Comparison of ENCODE assay signal across 20 cellular contexts in genomic region chr11:36018967-36019596, GRCh38.
DNase-seq lines count a peak whose midpoint lies in the region; TF ChIP-seq lines count a peak whose summit lies in the region.
"Had no signal": no experiment of that assay in that cellular context is flagged by ENCODE, and none has a peak within 500 bp of the region (broad histone marks: within the 10 kb centered on the region; RNA-seq: fewer than 3 reads in every experiment).

No MANE protein-coding gene starts in this region.

- TF ChIP-seq RAD21 in SK-N-SH (IDR thresholded peaks at IDR 0.05; ENCODE audit: low read length) = peak; percentile 38

- H2AFZ ChIP-seq in SK-N-SH (ENCODE audit: low read depth) = no peak overlapping the region

- POLR2A ChIA-PET in SK-N-SH (lab: Yijun Ruan, JAX) = interaction anchor here (0.7 kb wide), 1 partner anchor 192 kb away, joined by 3 read pairs; no protein-coding TSS in a partner anchor

- H3K27me3 Mint-ChIP-seq in progenitor cell of endocrine pancreas = no peaks in the 10 kb centered on the region

- H3K27ac Mint-ChIP-seq in progenitor cell of endocrine pancreas = no peak overlapping the region
- H3K27ac Mint-ChIP-seq: stimulated activated effector memory CD8-positive, alpha-beta T cell treated with anti-CD3 and anti-CD28 coated beads, Interleukin-12 subunit alpha, Interleukin-12 subunit beta, amount 100 ng/mL, for 72 hours had no signal

- no peaks in the 10 kb centered on the region for H3F3A ChIP-seq in SK-N-SH (replicated peaks; ENCODE audit: insufficient read depth)

- H3K9me2 ChIP-seq in SK-N-SH = no peaks in the 10 kb centered on the region

- TF ChIP-seq CTCF in SK-N-SH (IDR thresholded peaks at IDR 0.05) (no peak), progenitor cell of endocrine pancreas (IDR thresholded peaks at IDR 0.05; ENCODE audit: unreplicated experiment) (no peak)

- DNase-seq in COR-L47 (lab: John Stamatoyannopoulos, UW) = peak; percentile 23
- peak; percentile 49 for DNase-seq in NCI-H2029 (lab: John Stamatoyannopoulos, UW)
- DNase-seq in SK-N-SH = peak; percentile 77
- DNase-seq in erythroblast (lab: John Stamatoyannopoulos, UW) = peak; percentile 44 to 84
- DNase-seq in SJCRH30 = no peak
- no peak for DNase-seq in effector memory CD4-positive, alpha-beta T cell
- DNase-seq in activated CD8-positive, alpha-beta memory T cell treated with anti-CD3 and anti-CD28 coated beads, Interleukin-2, amount 50 U/mL, for 48 hours = no peak
- DNase-seq in progenitor cell of endocrine pancreas (ENCODE audit: low spot score, unreplicated experiment) = no peak
- DNase-seq: activated naive CD4-positive, alpha-beta T cell treated with Interleukin-2 at 50 U/mL for 16 hours; activated T-cell treated with anti-CD3 and anti-CD28 coated beads, Interleukin-2, amount 50 U/mL, for 4 hours; dermis blood vessel endothelial cell; GDM1; hippocampal formation; NCI-H1436 treated with DMSO at 0.1 percent for 48 hours; RPMI8226; stimulated activated CD4-positive, alpha-beta T cell treated with anti-CD3 and anti-CD28 coated beads, Interleukin-1b, Interleukin-23, amount 100 ng/mL, for 48 hours had no signal

- H3K9me3 Mint-ChIP-seq in progenitor cell of endocrine pancreas (ENCODE audit: low read depth) = no peaks in the 10 kb centered on the region
- H3K9me3 Mint-ChIP-seq: activated T-cell treated with anti-CD3 and anti-CD28 coated beads, Interleukin-2, amount 50 U/mL, for 4 hours; CD14-positive monocyte; stimulated activated effector memory CD8-positive, alpha-beta T cell treated with anti-CD3 and anti-CD28 coated beads, Interleukin-12 subunit alpha, Interleukin-12 subunit beta, amount 100 ng/mL, for 72 hours had no signal

- H3K27ac ChIP-seq in SK-N-SH (ENCODE audit: low read depth in 2 of 2, low read length in 1 of 2) (peak overlapping the region; percentile 7 to 96; a peak in 3 of 4 replicates), SJCRH30 (no peak overlapping the region)
- no peak overlapping the region for H3K27ac ChIP-seq in effector memory CD4-positive, alpha-beta T cell (ENCODE audit: insufficient read depth, low read length, poor library complexity, severe bottlenecking)
- H3K27ac ChIP-seq: gastrocnemius medialis had no signal

- H3K4me1 ChIP-seq in SK-N-SH (ENCODE audit: control insufficient read depth in 1 of 2, insufficient read depth in 2 of 2, low read depth in 1 of 2, low read length in 1 of 2) = peaks cover 17 to 35% of the 10 kb centered on the region in 2 experiments; a peak in 3 of 4 replicates
- H3K4me1 ChIP-seq in SJCRH30 = no peaks in the 10 kb centered on the region
- H3K4me1 ChIP-seq in effector memory CD4-positive, alpha-beta T cell (ENCODE audit: control insufficient read depth, insufficient read depth, low read length, poor library complexity, severe bottlenecking) = no peaks in the 10 kb centered on the region

- peaks cover 6% of the 10 kb centered on the region for H3K79me2 ChIP-seq in SK-N-SH (ENCODE audit: insufficient read depth)

- H3K36me3 Mint-ChIP-seq in progenitor cell of endocrine pancreas (ENCODE audit: insufficient read depth) = no peaks in the 10 kb centered on the region
- H3K36me3 Mint-ChIP-seq: CD14-positive monocyte; stimulated activated effector memory CD8-positive, alpha-beta T cell treated with anti-CD3 and anti-CD28 coated beads, Interleukin-12 subunit alpha, Interleukin-12 subunit beta, amount 100 ng/mL, for 72 hours had no signal

- no peak overlapping the region for H3K4me3 Mint-ChIP-seq in progenitor cell of endocrine pancreas (ENCODE audit: low read depth)
- H3K4me3 Mint-ChIP-seq: activated T-cell treated with anti-CD3 and anti-CD28 coated beads, Interleukin-2, amount 50 U/mL, for 4 hours; CD14-positive monocyte; stimulated activated effector memory CD8-positive, alpha-beta T cell treated with anti-CD3 and anti-CD28 coated beads, Interleukin-12 subunit alpha, Interleukin-12 subunit beta, amount 100 ng/mL, for 72 hours had no signal

- H4K20me1 ChIP-seq in SK-N-SH (ENCODE audit: insufficient read depth) = no peaks in the 10 kb centered on the region

- H3K4me2 ChIP-seq in SK-N-SH = peak overlapping the region; percentile 40

- H3K9me3 ChIP-seq in SK-N-SH = no peaks in the 10 kb centered on the region
- H3K9me3 ChIP-seq in SJCRH30 (replicated peaks) = no peaks in the 10 kb centered on the region
- no peaks in the 10 kb centered on the region for H3K9me3 ChIP-seq in effector memory CD4-positive, alpha-beta T cell (ENCODE audit: control insufficient read depth, low read length)
- H3K9me3 ChIP-seq: gastrocnemius medialis had no signal

- H3K4me3 ChIP-seq in SK-N-SH (ENCODE audit: low read depth in 2 of 2, low read length in 1 of 2) (peak overlapping the region in 1 of 2 experiments; percentile 4; a peak in 2 of 4 replicates), SJCRH30 (no peak overlapping the region)
- H3K4me3 ChIP-seq in effector memory CD4-positive, alpha-beta T cell (ENCODE audit: insufficient read depth, low read depth, low read length, poor library complexity, severe bottlenecking) = no peak overlapping the region
- H3K4me3 ChIP-seq: gastrocnemius medialis, skin epidermis had no signal

- 27% methylated on average over 8 of the region's 9 CpGs for WGBS in SK-N-SH (ENCODE audit: low lambda C conversion rate)

- H3K36me3 ChIP-seq in SK-N-SH (replicated peaks in 1 of 2; ENCODE audit: control insufficient read depth in 1 of 2, insufficient read depth in 2 of 2, low read length in 1 of 2) (no peaks in the 10 kb centered on the region), SJCRH30 (no peaks in the 10 kb centered on the region)
- no peaks in the 10 kb centered on the region for H3K36me3 ChIP-seq in effector memory CD4-positive, alpha-beta T cell (ENCODE audit: control insufficient read depth, insufficient read depth, low read length)
- H3K36me3 ChIP-seq: gastrocnemius medialis had no signal

- H3K4me1 Mint-ChIP-seq in progenitor cell of endocrine pancreas (ENCODE audit: low read depth) = peaks cover 8% of the 10 kb centered on the region
- H3K4me1 Mint-ChIP-seq: stimulated activated effector memory CD8-positive, alpha-beta T cell treated with anti-CD3 and anti-CD28 coated beads, Interleukin-12 subunit alpha, Interleukin-12 subunit beta, amount 100 ng/mL, for 72 hours had no signal

- peak in 1 of 2 experiments; percentile 94; a peak in 2 of 4 replicates for TF ChIP-seq EP300 in SK-N-SH (IDR thresholded peaks at IDR 0.05; ENCODE audit: borderline replicate concordance in 1 of 2, low read depth in 1 of 2, low read length in 1 of 2)

- H3K9ac ChIP-seq in SK-N-SH = no peak overlapping the region

- TF ChIP-seq POLR2A in erythroblast (IDR thresholded peaks at IDR 0.05; ENCODE audit: low read length) = no peak

- H3K27me3 ChIP-seq in SK-N-SH (ENCODE audit: insufficient read depth) = no peaks in the 10 kb centered on the region
- no peaks in the 10 kb centered on the region for H3K27me3 ChIP-seq in SJCRH30
- H3K27me3 ChIP-seq in effector memory CD4-positive, alpha-beta T cell (replicated peaks; ENCODE audit: control insufficient read depth, insufficient read depth, low read length, poor library complexity, severe bottlenecking) = no peaks in the 10 kb centered on the region
- H3K27me3 ChIP-seq: gastrocnemius medialis had no signal

- CTCF ChIA-PET in SK-N-SH (lab: Yijun Ruan, JAX) = interaction anchor here (0.9 to 2.1 kb wide), 5 partner anchors 38 to 460 kb away, joined by 3 to 7 read pairs (median 5); no protein-coding TSS in a partner anchor

TF ChIP-seq in SK-N-SH, 30 proteins besides CTCF, POLR2A, EP300 and RAD21 (continues in another document):
- TF ChIP-seq CHD2 (IDR thresholded peaks at IDR 0.05; ENCODE audit: low read length, partially characterized antibody) (peak; percentile 94), FOSL2 (IDR thresholded peaks at IDR 0.05; ENCODE audit: borderline replicate concordance, low read depth) (no peak), EZH2phosphoT487 (IDR thresholded peaks at IDR 0.05; ENCODE audit: borderline replicate concordance, low read depth) (no peak), FOXJ3 (CRISPR knock-in tag; IDR thresholded peaks at IDR 0.05) (peak; percentile 65; the same call in 1 of the 2 replicates), GABPA (IDR thresholded peaks at IDR 0.05; ENCODE audit: low read depth) (no peak), PBX3 (IDR thresholded peaks at IDR 0.05) (peak; percentile 20; the same call in 1 of the 2 replicates), RXRA (IDR thresholded peaks at IDR 0.05; ENCODE audit: borderline replicate concordance, low read depth) (no peak), MXI1 (IDR thresholded peaks at IDR 0.05; ENCODE audit: low read depth, low read length) (peak; percentile 89), TEAD4 (IDR thresholded peaks at IDR 0.05; ENCODE audit: borderline replicate concordance, insufficient read depth) (no peak), POLR2AphosphoS5 (IDR thresholded peaks at IDR 0.05; ENCODE audit: low read depth, low read length) (peak; percentile 54; the same call in 1 of the 2 replicates), GATA2 (CRISPR knock-in tag; IDR thresholded peaks at IDR 0.05) (peak; percentile 98), MEF2A (IDR thresholded peaks at IDR 0.05; ENCODE audit: borderline replicate concordance, low read depth) (no peak), JUND (IDR thresholded peaks at IDR 0.05) (no peak), NRF1 (IDR thresholded peaks at IDR 0.05; ENCODE audit: low read depth, low read length) (no peak), IRF3 (IDR thresholded peaks at IDR 0.05; ENCODE audit: low read depth, low read length) (no peak)

Comparison
In these comparisons a context has a peak if more than half of its experiments do, and no peak if none do; other contexts are left out.
1. DNase-seq: peak in COR-L47 (single experiment), NCI-H2029 (single experiment), SK-N-SH (single experiment) and erythroblast (2 of 2); none in SJCRH30 (0 of 2), effector memory CD4-positive, alpha-beta T cell (0 of 3), activated CD8-positive, alpha-beta memory T cell treated with anti-CD3 and anti-CD28 coated beads, Interleukin-2, amount 50 U/mL, for 48 hours (single experiment) and progenitor cell of endocrine pancreas (single experiment).
2. H3K27ac ChIP-seq: peak in SK-N-SH (2 of 2); none in SJCRH30 (single experiment) and effector memory CD4-positive, alpha-beta T cell (single experiment).